ENCODE assay signal across 1 cellular context in the genomic region with DNA sequence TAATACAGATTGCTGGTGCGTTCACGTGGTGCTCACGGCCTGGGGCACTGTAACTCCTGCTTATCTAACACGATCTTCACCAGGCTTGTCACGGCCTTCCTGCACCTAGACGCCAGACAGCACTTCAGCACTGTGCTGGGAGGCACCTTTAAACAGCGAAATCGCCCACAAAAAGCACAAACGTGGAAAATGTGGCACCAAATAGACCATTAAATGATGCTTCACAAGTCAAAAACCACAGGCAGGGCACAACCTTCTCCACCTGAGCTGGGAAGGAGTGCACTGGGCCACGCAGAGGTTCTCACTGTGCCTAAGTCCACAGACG.
TF ChIP-seq lines count a peak whose summit lies in the region.

No MANE protein-coding gene starts in this region.

TF ChIP-seq in HepG2, 621 proteins besides CTCF, POLR2A, EP300 and RAD21:
- TF ChIP-seq ZNF225 (CRISPR knock-in tag; IDR thresholded peaks at IDR 0.05) (no peak), ZNF724P (CRISPR knock-in tag; IDR thresholded peaks at IDR 0.05; ENCODE audit: borderline replicate concordance) (no peak), GABPA (IDR thresholded peaks at IDR 0.05; ENCODE audit: low read depth, low read length) (no peak), GABPA (CRISPR knock-in tag; IDR thresholded peaks at IDR 0.05; ENCODE audit: low read depth) (no peak), PHF21A (CRISPR knock-in tag; IDR thresholded peaks at IDR 0.05) (no peak), FOXJ3 (CRISPR knock-in tag; IDR thresholded peaks at IDR 0.05; ENCODE audit: borderline replicate concordance) (no peak), TEAD2 (CRISPR knock-in tag; IDR thresholded peaks at IDR 0.05) (no peak), PPARG (CRISPR knock-in tag; conservative IDR thresholded peaks at IDR 0.05) (no peak), TBX2 (CRISPR knock-in tag; IDR thresholded peaks at IDR 0.05; ENCODE audit: borderline replicate concordance) (no peak), SUZ12 (IDR thresholded peaks at IDR 0.05; ENCODE audit: low read depth, low read length) (no peak), ZNF747 (CRISPR knock-in tag; IDR thresholded peaks at IDR 0.05; ENCODE audit: borderline replicate concordance) (no peak), ZNF260 (CRISPR knock-in tag; IDR thresholded peaks at IDR 0.05; ENCODE audit: borderline replicate concordance, low read depth) (no peak), PHF8 (CRISPR knock-in tag; IDR thresholded peaks at IDR 0.05) (no peak)
- TF ChIP-seq, protein P1, sequence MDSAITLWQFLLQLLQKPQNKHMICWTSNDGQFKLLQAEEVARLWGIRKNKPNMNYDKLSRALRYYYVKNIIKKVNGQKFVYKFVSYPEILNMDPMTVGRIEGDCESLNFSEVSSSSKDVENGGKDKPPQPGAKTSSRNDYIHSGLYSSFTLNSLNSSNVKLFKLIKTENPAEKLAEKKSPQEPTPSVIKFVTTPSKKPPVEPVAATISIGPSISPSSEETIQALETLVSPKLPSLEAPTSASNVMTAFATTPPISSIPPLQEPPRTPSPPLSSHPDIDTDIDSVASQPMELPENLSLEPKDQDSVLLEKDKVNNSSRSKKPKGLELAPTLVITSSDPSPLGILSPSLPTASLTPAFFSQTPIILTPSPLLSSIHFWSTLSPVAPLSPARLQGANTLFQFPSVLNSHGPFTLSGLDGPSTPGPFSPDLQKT (CRISPR knock-in tag; IDR thresholded peaks at IDR 0.05; ENCODE audit: borderline replicate concordance), result no peak
- TF ChIP-seq, protein P2, sequence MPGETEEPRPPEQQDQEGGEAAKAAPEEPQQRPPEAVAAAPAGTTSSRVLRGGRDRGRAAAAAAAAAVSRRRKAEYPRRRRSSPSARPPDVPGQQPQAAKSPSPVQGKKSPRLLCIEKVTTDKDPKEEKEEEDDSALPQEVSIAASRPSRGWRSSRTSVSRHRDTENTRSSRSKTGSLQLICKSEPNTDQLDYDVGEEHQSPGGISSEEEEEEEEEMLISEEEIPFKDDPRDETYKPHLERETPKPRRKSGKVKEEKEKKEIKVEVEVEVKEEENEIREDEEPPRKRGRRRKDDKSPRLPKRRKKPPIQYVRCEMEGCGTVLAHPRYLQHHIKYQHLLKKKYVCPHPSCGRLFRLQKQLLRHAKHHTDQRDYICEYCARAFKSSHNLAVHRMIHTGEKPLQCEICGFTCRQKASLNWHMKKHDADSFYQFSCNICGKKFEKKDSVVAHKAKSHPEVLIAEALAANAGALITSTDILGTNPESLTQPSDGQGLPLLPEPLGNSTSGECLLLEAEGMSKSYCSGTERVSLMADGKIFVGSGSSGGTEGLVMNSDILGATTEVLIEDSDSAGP (CRISPR knock-in tag; IDR thresholded peaks at IDR 0.05; ENCODE audit: borderline replicate concordance), result no peak
- TF ChIP-seq, protein P3, sequence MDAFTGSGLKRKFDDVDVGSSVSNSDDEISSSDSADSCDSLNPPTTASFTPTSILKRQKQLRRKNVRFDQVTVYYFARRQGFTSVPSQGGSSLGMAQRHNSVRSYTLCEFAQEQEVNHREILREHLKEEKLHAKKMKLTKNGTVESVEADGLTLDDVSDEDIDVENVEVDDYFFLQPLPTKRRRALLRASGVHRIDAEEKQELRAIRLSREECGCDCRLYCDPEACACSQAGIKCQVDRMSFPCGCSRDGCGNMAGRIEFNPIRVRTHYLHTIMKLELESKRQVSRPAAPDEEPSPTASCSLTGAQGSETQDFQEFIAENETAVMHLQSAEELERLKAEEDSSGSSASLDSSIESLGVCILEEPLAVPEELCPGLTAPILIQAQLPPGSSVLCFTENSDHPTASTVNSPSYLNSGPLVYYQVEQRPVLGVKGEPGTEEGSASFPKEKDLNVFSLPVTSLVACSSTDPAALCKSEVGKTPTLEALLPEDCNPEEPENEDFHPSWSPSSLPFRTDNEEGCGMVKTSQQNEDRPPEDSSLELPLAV (CRISPR knock-in tag; conservative IDR thresholded peaks at IDR 0.05; ENCODE audit: low read depth), result no peak
